ENCODE assay signal across 16 cellular contexts in genomic region chr2:128358941-128359731, GRCh38.
"Had no signal": no experiment of that assay in that cellular context is flagged by ENCODE, and none has a peak within 500 bp of the region (broad histone marks: within the 10 kb centered on the region; RNA-seq: fewer than 3 reads in every experiment).

No MANE protein-coding gene starts in this region.

- H3K27me3 Mint-ChIP-seq: activated naive CD4-positive, alpha-beta T cell treated with anti-CD3 and anti-CD28 coated beads, Interleukin-2, amount 50 U/mL, for 24 hours had no signal

- DNase-seq: dermis blood vessel endothelial cell; hippocampal formation; nucleus accumbens; stimulated activated CD4-positive, alpha-beta T cell treated with anti-CD3 and anti-CD28 coated beads, Interleukin-1b, Interleukin-23, amount 100 ng/mL, for 48 hours; stimulated activated naive CD4-positive, alpha-beta T cell; substantia nigra; SW 1271 had no signal

- H3K9me3 ChIP-seq: body of pancreas, prostate gland, right lobe of liver, SJSA1 had no signal

- H3K27ac ChIP-seq: body of pancreas, prostate gland, right lobe of liver, SJSA1 had no signal

- H3K4me3 ChIP-seq: body of pancreas, prostate gland, right lobe of liver, SJSA1 had no signal

- ATAC-seq: activated CD4-positive, CD25-positive, alpha-beta regulatory T cell treated with anti-CD3 and anti-CD28 coated beads, Interleukin-2, amount 50 U/mL, for 24 hours; body of pancreas; right lobe of liver had no signal

- H3K4me3 Mint-ChIP-seq: activated naive CD4-positive, alpha-beta T cell treated with anti-CD3 and anti-CD28 coated beads, Interleukin-2, amount 50 U/mL, for 24 hours; central memory CD8-positive, alpha-beta T cell; memory B cell; T-helper 2 cell treated with Interferon-gamma antibody and Interleukin-4, amounts not matched to agents 5 μg/mL and 100 μg/mL, for 36 hours had no signal

- H3K27me3 ChIP-seq: body of pancreas, right lobe of liver, SJSA1 had no signal

- H3K36me3 ChIP-seq: prostate gland, right lobe of liver, SJSA1 had no signal

- H3K36me3 Mint-ChIP-seq: activated naive CD4-positive, alpha-beta T cell treated with anti-CD3 and anti-CD28 coated beads, Interleukin-2, amount 50 U/mL, for 24 hours; memory B cell had no signal

- H3K9me3 Mint-ChIP-seq: activated naive CD4-positive, alpha-beta T cell treated with anti-CD3 and anti-CD28 coated beads, Interleukin-2, amount 50 U/mL, for 24 hours; central memory CD8-positive, alpha-beta T cell; memory B cell; T-helper 2 cell treated with Interferon-gamma antibody and Interleukin-4, amounts not matched to agents 5 μg/mL and 100 μg/mL, for 36 hours had no signal

- H3K4me1 Mint-ChIP-seq: activated naive CD4-positive, alpha-beta T cell treated with anti-CD3 and anti-CD28 coated beads, Interleukin-2, amount 50 U/mL, for 24 hours; memory B cell had no signal

- H3K4me1 ChIP-seq: prostate gland, right lobe of liver had no signal

- H3K27ac Mint-ChIP-seq: activated naive CD4-positive, alpha-beta T cell treated with anti-CD3 and anti-CD28 coated beads, Interleukin-2, amount 50 U/mL, for 24 hours; memory B cell; T-helper 2 cell treated with Interferon-gamma antibody and Interleukin-4, amounts not matched to agents 5 μg/mL and 100 μg/mL, for 36 hours had no signal
